11 cellular contexts compared by ENCODE assay signal in genomic region chr11:118002010-118002540, GRCh38. TPM values are rescaled to one million over a fixed set of nuclear protein-coding genes. Genes with fewer than 3 reads are reported as not detected.
DNase-seq lines count a peak whose midpoint lies in the region; ATAC-seq, FAIRE-seq and TF ChIP-seq lines count a peak whose summit lies in the region.
"Had no signal": no experiment of that assay in that cellular context is flagged by ENCODE, and none has a peak within 500 bp of the region (broad histone marks: within the 10 kb centered on the region; RNA-seq: fewer than 3 reads in every experiment).

No MANE protein-coding gene starts in this region.

- H3K79me2 ChIP-seq in GM12878 (ENCODE audit: control insufficient read depth, insufficient read depth, low read length): no peaks in the 10 kb centered on the region

- no peak for TF ChIP-seq POLR2A in GM12878 (IDR thresholded peaks at IDR 0.05; ENCODE audit: low read depth, low read length)

- POLR2A ChIA-PET in GM12878 (lab: Charles Lee): interaction anchor here (0.7 to 9.7 kb wide), 3 partner anchors 15 to 26 kb away, joined by 3 to 110 read pairs (median 4); partner anchors contain the start of gene IL10RA

- H3K27ac ChIP-seq in GM12878 (ENCODE audit: control insufficient read depth, insufficient read depth) (peak overlapping the region; percentile 38), rectal smooth muscle tissue (ENCODE audit: low read depth, low read length) (peak overlapping the region; percentile 43)

- peak overlapping the region; percentile 45 for H3K4me2 ChIP-seq in GM12878 (ENCODE audit: control insufficient read depth, insufficient read depth)

- ATAC-seq in T-helper 17 cell (peak; percentile 43), GM12878 (no peak), HG03521 (IDR thresholded peaks at IDR 0.05; ENCODE audit: unreplicated experiment) (no peak), HG03039 (IDR thresholded peaks at IDR 0.05; ENCODE audit: unreplicated experiment) (no peak), HG03571 (IDR thresholded peaks at IDR 0.05; ENCODE audit: unreplicated experiment) (no peak)

- RAD21 ChIA-PET in GM12878 (lab: Charles Lee; ENCODE audit: unreplicated experiment): interaction anchor here (0.6 to 2.8 kb wide), 5 partner anchors 9 to 15 kb away, joined by 3 to 16 read pairs (median 11); partner anchors contain the start of gene IL10RA

- peaks cover 84% of the 10 kb centered on the region for H3K4me1 Mint-ChIP-seq in T-helper 17 cell

- H3K9me3 ChIP-seq in T-helper 17 cell (ENCODE audit: control insufficient read depth, low read length, poor library complexity, severe bottlenecking) (no peaks in the 10 kb centered on the region), GM12878 (replicated peaks; ENCODE audit: control insufficient read depth, insufficient read depth, low read length) (peaks cover 2% of the 10 kb centered on the region; the same call in 2 of the 3 replicates)

- CTCF ChIA-PET in GM12878 (lab: Yijun Ruan, JAX): interaction anchor here (1.0 to 8.0 kb wide), 7 partner anchors 12 to 56 kb away, joined by 3 to 49 read pairs (median 4); partner anchors contain the start of gene IL10RA

- peak overlapping the region; percentile 95 for H3K27ac Mint-ChIP-seq in T-helper 17 cell

- H3K36me3 ChIP-seq in GM12878 (ENCODE audit: control insufficient read depth in 2 of 2, insufficient read depth in 2 of 2, low read length in 1 of 2) (peaks cover 11% of the 10 kb centered on the region in 2 experiments), rectal smooth muscle tissue (ENCODE audit: control insufficient read depth, insufficient read depth, low read length) (no peaks in the 10 kb centered on the region)

- H3K36me3 Mint-ChIP-seq in T-helper 17 cell (ENCODE audit: low read depth): peaks cover 11% of the 10 kb centered on the region

- H3K4me1 ChIP-seq in GM12878 (ENCODE audit: control insufficient read depth, insufficient read depth, low read length) (peaks cover 70% of the 10 kb centered on the region), rectal smooth muscle tissue (ENCODE audit: control insufficient read depth, insufficient read depth, low read length) (no peaks in the 10 kb centered on the region)

- in situ Hi-C loops in GM12878 (cut with MboI): no loop called here

- no peaks in the 10 kb centered on the region for H3K27me3 Mint-ChIP-seq in T-helper 17 cell

- TF ChIP-seq EP300 in GM12878 (IDR thresholded peaks at IDR 0.05; ENCODE audit: borderline replicate concordance in 1 of 2, control insufficient read depth in 1 of 2, low read depth in 2 of 2, low read length in 2 of 2): no peak

- H2AFZ ChIP-seq in GM12878 (ENCODE audit: control insufficient read depth, low read depth, low read length): peak overlapping the region; percentile 41

- no peaks in the 10 kb centered on the region for H3K27me3 ChIP-seq in GM12878 (replicated peaks in 1 of 2; ENCODE audit: control insufficient read depth in 2 of 2, insufficient read depth in 2 of 2, low read length in 1 of 2)
- no peaks in the 10 kb centered on the region for H3K27me3 ChIP-seq in rectal smooth muscle tissue (ENCODE audit: control insufficient read depth, insufficient read depth, low read length)

- 2% methylated on average over 6 of the region's 6 CpGs for WGBS in GM12878 (ENCODE audit: insufficient coverage, insufficient replicate concordance, low lambda C conversion rate, missing lambda C conversion rate)

- no peaks in the 10 kb centered on the region for H4K20me1 ChIP-seq in GM12878 (ENCODE audit: control insufficient read depth, insufficient read depth)

- H3K4me3 ChIP-seq in GM12878: no peak overlapping the region
- no peak overlapping the region for H3K4me3 ChIP-seq in rectal smooth muscle tissue (ENCODE audit: low read length)

- no peak for FAIRE-seq in GM12878 (lab: Jason Lieb, UNC)
- FAIRE-seq: RCC 7860 had no signal

- no peak overlapping the region for H3K9ac ChIP-seq in GM12878 (ENCODE audit: control insufficient read depth, insufficient read depth, low read length)
- no peak overlapping the region for H3K9ac ChIP-seq in rectal smooth muscle tissue (ENCODE audit: low read length)

- H3K4me3 Mint-ChIP-seq in T-helper 17 cell: peak overlapping the region; percentile 78

- TF ChIP-seq CTCF in GM12878 (IDR thresholded peaks at IDR 0.05 in 2 of 3, conservative IDR thresholded peaks at IDR 0.05 in 1 of 3; ENCODE audit: control insufficient read depth in 2 of 3, extremely low read depth in 1 of 3, insufficient read depth in 1 of 3, low read depth in 3 of 3, low read length in 3 of 3): no peak

- no TSS peak for BruUV-seq in GM12878 (replicated peaks; lab: Mats Ljungman, UMichigan)

- no peak for TF ChIP-seq RAD21 in GM12878 (IDR thresholded peaks at IDR 0.05; ENCODE audit: insufficient read depth, low read depth, low read length)

- intact Hi-C loops in GM12878 (cut with micrococcal nuclease; ENCODE audit: unreplicated experiment): no loop called here

- SMC1A ChIA-PET in GM12878 (lab: Charles Lee; ENCODE audit: uncharacterized antibody, unreplicated experiment): interaction anchor here (0.9 to 19.0 kb wide), 10 partner anchors 3 to 58 kb away, joined by 3 to 280 read pairs (median 5); partner anchors contain the start of gene IL10RA

- DNase-seq in CD1c-positive myeloid dendritic cell (ENCODE audit: extremely low spot score) (peak; percentile 87), T-helper 17 cell (no peak), GM12878 (ENCODE audit: low read depth, low spot score) (no peak), SKM-1 treated with dmso at 0.1 percent for 144 hours (lab: John Stamatoyannopoulos, UW; ENCODE audit: unreplicated experiment) (no peak)
- DNase-seq: COR-L47 had no signal

TF ChIP-seq in GM12878, 131 proteins besides CTCF, POLR2A, EP300 and RAD21 (continues in another document):
- TF ChIP-seq JUND (IDR thresholded peaks at IDR 0.05; ENCODE audit: low read depth, low read length): no peak
- TF ChIP-seq JUNB (IDR thresholded peaks at IDR 0.05): 0 out of 2 replicates have a peak, but pooled peaks have one; percentile 9
- 0 out of 2 replicates have a peak, but pooled peaks have one; percentile 11 for TF ChIP-seq EED (IDR thresholded peaks at IDR 0.05; ENCODE audit: low read depth)
- no peak for TF ChIP-seq NRF1 (conservative IDR thresholded peaks at IDR 0.05; ENCODE audit: low read depth, low read length)
- TF ChIP-seq ZNF217 (IDR thresholded peaks at IDR 0.05): no peak
- no peak for TF ChIP-seq STAT1 (conservative IDR thresholded peaks at IDR 0.05)
- no peak for TF ChIP-seq SUPT20H (IDR thresholded peaks at IDR 0.05; ENCODE audit: borderline replicate concordance, control insufficient read depth, low read depth, low read length)
- no peak for TF ChIP-seq SUZ12 (IDR thresholded peaks at IDR 0.05; ENCODE audit: unreplicated experiment)
- TF ChIP-seq RELA (IDR thresholded peaks at IDR 0.05; ENCODE audit: borderline replicate concordance, partially characterized antibody): no peak
- TF ChIP-seq ZNF274 (IDR thresholded peaks at IDR 0.05; ENCODE audit: insufficient read depth, insufficient read length): no peak
- TF ChIP-seq CHD1 (IDR thresholded peaks at IDR 0.05; ENCODE audit: low read depth, low read length): no peak
- no peak for TF ChIP-seq SIN3A (IDR thresholded peaks at IDR 0.05; ENCODE audit: low read depth, low read length)
- no peak for TF ChIP-seq HCFC1 (IDR thresholded peaks at IDR 0.05; ENCODE audit: low read length)
- TF ChIP-seq RUNX3 (IDR thresholded peaks at IDR 0.05; ENCODE audit: low read length): no peak
- no peak for TF ChIP-seq YY1 (IDR thresholded peaks at IDR 0.05; ENCODE audit: low read depth, low read length)
- no peak for TF ChIP-seq BRCA1 (IDR thresholded peaks at IDR 0.05; ENCODE audit: low read depth, low read length)
- no peak for TF ChIP-seq SKIL (IDR thresholded peaks at IDR 0.05; ENCODE audit: low read depth, poor library complexity, severe bottlenecking)

RNA-seq across cellular contexts. Expression of gene IL10RA, which starts 15.9 kb away (rescaled TPM):
- total RNA-seq in T-helper 17 cell: 100 to 1,000 TPM; 262 to 274 TPM
- total RNA-seq in GM12878 (2013; cell fraction: nucleolus; rRNA removed): 57.8 and 59.8 TPM in 2 replicates
- total RNA-seq in GM12878 (2014; rRNA removed): 12.0 and 12.5 TPM in 2 replicates
- total RNA-seq in GM12878 (2014; rRNA removed; fragmentation: Illumina TruSeq; extraction: Trizol): 6.5 and 8.8 TPM in 2 replicates
- total RNA-seq in GM12878 (2021): 10.8 and 11.8 TPM in 2 replicates
- 22.6 TPM for polyA plus RNA-seq in GM12878 (2011; ENCODE audit: low read depth)
- 29.5 and 45.9 TPM in 2 replicates for polyA plus RNA-seq in GM12878 (2011; rRNA removed)
- 38.2 and 61.8 TPM in 2 replicates for polyA plus RNA-seq in GM12878 (2011; cell fraction: cytosol; rRNA removed)
- 57.3 and 71.0 TPM in 2 replicates for polyA plus RNA-seq in GM12878 (2011; cell fraction: nucleus; rRNA removed)
- 13.8 and 14.8 TPM in 2 replicates for polyA plus RNA-seq in GM12878 (2012)
- 5.9 and 13.7 TPM in 2 replicates for polyA plus RNA-seq in GM12878 (2014; fragmentation: Illumina TruSeq; extraction: Trizol)
- 1 to 10 TPM in 1 of 2 experiments, under 1 TPM in 1; 0.77 to 1.4 TPM for polyA plus RNA-seq in GM12878 (2014; fragmentation: Nextera tagmentation; extraction: Ambion mirVana)
- polyA plus RNA-seq in GM12878 (2014; rRNA removed): 11.0 and 18.7 TPM in 2 replicates
- 1 to 10 TPM; 7.4 to 8.5 TPM for polyA plus RNA-seq in GM12878 (2016; fragmentation: Nextera tagmentation; extraction: Ambion mirVana)
- polyA minus RNA-seq in GM12878 (2011; rRNA and poly(A)+ RNA removed): 76.7 and 94.2 TPM in 2 replicates
- 17.8 and 20.6 TPM in 2 replicates for polyA minus RNA-seq in GM12878 (2011; cell fraction: cytosol; rRNA and poly(A)+ RNA removed)
- 57.1 and 67.5 TPM in 2 replicates for polyA minus RNA-seq in GM12878 (2011; cell fraction: nucleus; rRNA and poly(A)+ RNA removed)
- polyA plus RNA-seq: fibroblast of lung had no signal

Comparison
In these comparisons a context has a peak if more than half of its experiments do, and no peak if none do; other contexts are left out.
1. RNA of gene IL10RA, which starts 15.9 kb away (total RNA-seq): 262 to 274 TPM in T-helper 17 cell; 6.5 to 59.8 TPM in GM12878; every median in the first group is over 4 times any median in the second.